Comparison of ENCODE assay signal across 16 cellular contexts in the genomic region with DNA sequence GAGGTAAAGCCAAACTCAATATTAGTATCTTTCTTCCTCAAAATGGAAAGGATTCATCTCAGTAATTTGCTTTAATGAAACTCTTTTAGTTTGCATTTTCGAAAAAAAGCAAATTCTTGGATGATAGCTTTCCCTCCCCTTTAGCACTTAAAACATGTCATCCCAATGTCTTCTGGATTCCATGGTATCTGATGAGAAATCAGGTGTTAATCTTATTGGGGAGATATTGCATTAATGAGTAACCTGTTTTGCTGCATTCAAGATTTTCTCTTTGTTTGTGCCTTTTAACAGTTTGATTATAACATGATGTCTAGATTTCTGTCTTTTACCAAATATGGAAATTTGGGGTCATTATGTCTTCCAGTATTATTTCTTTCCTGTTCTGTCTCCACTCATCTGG.
DNase-seq lines count a peak whose midpoint lies in the region; ATAC-seq, FAIRE-seq and TF ChIP-seq lines count a peak whose summit lies in the region.
"Had no signal": no experiment of that assay in that cellular context is flagged by ENCODE, and none has a peak within 500 bp of the region (broad histone marks: within the 10 kb centered on the region; RNA-seq: fewer than 3 reads in every experiment).

No MANE protein-coding gene starts in this region.

- H3K9me3 ChIP-seq in A549: peaks cover 30% of the 10 kb centered on the region; the same call in 2 of the 3 replicates
- H3K9me3 ChIP-seq: BLaER1 had no signal

- no peaks in the 10 kb centered on the region for H3K36me3 ChIP-seq in mesendoderm (ENCODE audit: control insufficient read depth, insufficient read depth, low read length)
- H3K36me3 ChIP-seq: BLaER1 had no signal

- POLR2A ChIA-PET in A549 (lab: Yijun Ruan, JAX): no interaction called here

- no peak for TF ChIP-seq EP300 in A549 (IDR thresholded peaks at IDR 0.05)

- TF ChIP-seq RAD21 in A549 (conservative IDR thresholded peaks at IDR 0.05 in 1 of 2, IDR thresholded peaks at IDR 0.05 in 1 of 2): no peak

- H2BK5ac ChIP-seq in mesendoderm (ENCODE audit: low read length): no peak overlapping the region

- no peaks in the 10 kb centered on the region for H3K4me1 ChIP-seq in A549
- no peaks in the 10 kb centered on the region for H3K4me1 ChIP-seq in mesendoderm (ENCODE audit: control insufficient read depth, low read depth, low read length)
- H3K4me1 ChIP-seq: BLaER1, Caco-2 had no signal

- FAIRE-seq in A549 (lab: Jason Lieb, UNC): peak; percentile 76
- FAIRE-seq: GM12878, GM18507 had no signal

- TF ChIP-seq CTCF in A549 (IDR thresholded peaks at IDR 0.05): no peak
- TF ChIP-seq CTCF in omental fat pad (IDR thresholded peaks at IDR 0.05): no peak

- CTCF ChIA-PET in A549 (lab: Yijun Ruan, JAX): no interaction called here

- H2AK5ac ChIP-seq in mesendoderm (ENCODE audit: low read length): no peak overlapping the region

- peak; percentile 20 for DNase-seq in DMS53 (lab: John Stamatoyannopoulos, UW)
- DNase-seq in DMS53 treated with DMSO at 0.1 percent for 48 hours (lab: John Stamatoyannopoulos, UW; ENCODE audit: unreplicated experiment): no peak
- peak in 1 of 2 experiments; percentile 10 for DNase-seq in A549 (ENCODE audit: low read depth in 1 of 2, low spot score in 1 of 2)
- peak; percentile 13 for DNase-seq in OCI-M1 (lab: John Stamatoyannopoulos, UW)
- peak; percentile 8 for DNase-seq in mesendoderm
- DNase-seq in activated CD8-positive, alpha-beta memory T cell treated with anti-CD3 and anti-CD28 coated beads, Interleukin-2, amount 50 U/mL, for 4 hours: no peak
- DNase-seq in omental fat pad (ENCODE audit: low spot score): no peak
- DNase-seq: AML-193; Caco-2; CD8-positive, alpha-beta memory T cell; GOT3; H9 had no signal

- H4K8ac ChIP-seq in mesendoderm (ENCODE audit: low read depth, low read length): no peak overlapping the region

- no peak overlapping the region for H3K9ac ChIP-seq in mesendoderm (ENCODE audit: low read length)
- H3K9ac ChIP-seq: BLaER1 had no signal

- no peaks in the 10 kb centered on the region for H3K79me1 ChIP-seq in mesendoderm (ENCODE audit: low read length)

- H4K5ac ChIP-seq in mesendoderm (ENCODE audit: low read length): no peak overlapping the region

- H3K4me2 ChIP-seq in A549: no peak overlapping the region
- no peak overlapping the region for H3K4me2 ChIP-seq in mesendoderm (ENCODE audit: low read length)
- H3K4me2 ChIP-seq: BLaER1 had no signal

- no peak for TF ChIP-seq POLR2A in A549 (IDR thresholded peaks at IDR 0.05; ENCODE audit: low read length)

- H3K79me2 ChIP-seq in mesendoderm (ENCODE audit: control insufficient read depth, insufficient read depth, low read length): no peaks in the 10 kb centered on the region

- WGBS in A549 (ENCODE audit: missing lambda C conversion rate): 12% methylated on average over 1 of the region's 1 CpG
- WGBS in mesendoderm (ENCODE audit: extremely low coverage, insufficient coverage, low lambda C conversion rate): no CpG with 5 or more reads among the region's 1 CpG

- H2BK15ac ChIP-seq in mesendoderm (replicated peaks; ENCODE audit: low read depth): no peak overlapping the region

- H3K4me3 ChIP-seq in A549 (no peak overlapping the region), mesendoderm (ENCODE audit: low read length) (no peak overlapping the region)
- H3K4me3 ChIP-seq: BLaER1, GM12878 had no signal

- H3K27me3 ChIP-seq in mesendoderm (ENCODE audit: insufficient read depth, low read length, poor library complexity): no peaks in the 10 kb centered on the region
- H3K27me3 ChIP-seq: BLaER1 had no signal

- no peak overlapping the region for H3K18ac ChIP-seq in mesendoderm (ENCODE audit: low read length)

- no peak overlapping the region for H3K23ac ChIP-seq in mesendoderm (ENCODE audit: low read length)

- H2BK120ac ChIP-seq in mesendoderm (ENCODE audit: low read depth, low read length): no peak overlapping the region

- H3K27ac ChIP-seq in A549: no peak overlapping the region
- H3K27ac ChIP-seq in mesendoderm (ENCODE audit: low read depth, low read length): no peak overlapping the region
- H3K27ac ChIP-seq: 22Rv1, BLaER1 had no signal

- H3K4ac ChIP-seq in mesendoderm (ENCODE audit: low read depth, low read length): no peak overlapping the region

- ATAC-seq in A549 (no peak), omental fat pad (ENCODE audit: low FRiP score) (no peak)
- ATAC-seq: GM12878 had no signal

- no peak overlapping the region for H3K56ac ChIP-seq in mesendoderm (ENCODE audit: low read length)

TF ChIP-seq in A549, 52 proteins besides CTCF, POLR2A, EP300 and RAD21:
- TF ChIP-seq MYC (IDR thresholded peaks at IDR 0.05; ENCODE audit: borderline replicate concordance, low read length) (no peak), CBX2 (IDR thresholded peaks at IDR 0.05; ENCODE audit: borderline replicate concordance, low read depth) (no peak), ZNF302 (CRISPR knock-in tag; IDR thresholded peaks at IDR 0.05) (no peak), RARB (CRISPR knock-in tag; IDR thresholded peaks at IDR 0.05) (no peak)
- TF ChIP-seq, protein P1, sequence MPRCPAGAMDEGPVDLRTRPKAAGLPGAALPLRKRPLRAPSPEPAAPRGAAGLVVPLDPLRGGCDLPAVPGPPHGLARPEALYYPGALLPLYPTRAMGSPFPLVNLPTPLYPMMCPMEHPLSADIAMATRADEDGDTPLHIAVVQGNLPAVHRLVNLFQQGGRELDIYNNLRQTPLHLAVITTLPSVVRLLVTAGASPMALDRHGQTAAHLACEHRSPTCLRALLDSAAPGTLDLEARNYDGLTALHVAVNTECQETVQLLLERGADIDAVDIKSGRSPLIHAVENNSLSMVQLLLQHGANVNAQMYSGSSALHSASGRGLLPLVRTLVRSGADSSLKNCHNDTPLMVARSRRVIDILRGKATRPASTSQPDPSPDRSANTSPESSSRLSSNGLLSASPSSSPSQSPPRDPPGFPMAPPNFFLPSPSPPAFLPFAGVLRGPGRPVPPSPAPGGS (IDR thresholded peaks at IDR 0.05): no peak
TF ChIP-seq in A549: peak in this region for 0.

Comparison
In these comparisons a context has a peak if more than half of its experiments do, and no peak if none do; other contexts are left out.
1. DNase-seq: peak in DMS53 (single experiment), OCI-M1 (single experiment) and mesendoderm (single experiment); none in DMS53 treated with DMSO at 0.1 percent for 48 hours (single experiment), activated CD8-positive, alpha-beta memory T cell treated with anti-CD3 and anti-CD28 coated beads, Interleukin-2, amount 50 U/mL, for 4 hours (single experiment) and omental fat pad (single experiment).